ENCODE assay signal across 26 cellular contexts in the genomic region with DNA sequence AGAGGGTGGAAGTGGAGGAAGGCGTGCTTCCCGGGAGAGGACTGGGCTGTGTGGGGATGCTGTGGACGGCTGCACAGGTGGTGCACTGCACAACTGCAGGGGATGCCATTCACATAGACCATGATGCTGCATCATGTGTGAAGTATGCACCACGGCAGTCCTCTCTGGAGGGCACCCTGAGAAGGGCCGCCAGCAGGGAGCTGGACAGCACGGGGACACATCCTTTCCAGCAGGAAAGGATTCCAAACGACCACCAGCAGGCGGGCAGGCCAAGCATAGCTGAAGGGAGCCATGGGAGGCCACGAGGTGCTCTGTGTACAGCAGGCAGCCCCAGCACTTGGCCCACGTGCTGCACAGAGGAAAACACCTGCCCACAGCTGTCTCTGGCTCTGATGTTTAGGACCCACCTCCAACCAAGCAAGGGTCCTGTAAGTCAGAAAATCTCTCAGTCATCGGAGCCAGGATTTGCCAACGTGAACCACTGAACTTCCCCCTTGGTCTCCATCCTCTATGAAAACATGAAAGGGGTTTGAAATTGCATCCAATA.
"Had no signal": no experiment of that assay in that cellular context is flagged by ENCODE, and none has a peak within 500 bp of the region (broad histone marks: within the 10 kb centered on the region; RNA-seq: fewer than 3 reads in every experiment).

No MANE protein-coding gene starts in this region.

- H3K36me3 Mint-ChIP-seq: activated CD8-positive, alpha-beta memory T cell treated with anti-CD3 and anti-CD28 coated beads, Interleukin-2, amount 10 ng/mL, durations not matched to agents 7 days and 5 days; activated naive CD4-positive, alpha-beta T cell treated with anti-CD3 and anti-CD28 coated beads, Interleukin-2, amount 50 U/mL, for 72 hours had no signal

- H3K4me1 Mint-ChIP-seq: activated CD4-positive, alpha-beta T cell treated with anti-CD3 and anti-CD28 coated beads, Interleukin-2, amount 10 ng/mL, durations not matched to agents 24 days and 14 days; activated CD8-positive, alpha-beta memory T cell treated with anti-CD3 and anti-CD28 coated beads, Interleukin-2, amount 10 ng/mL, durations not matched to agents 7 days and 5 days had no signal

- H3K4me3 Mint-ChIP-seq: activated CD4-positive, alpha-beta T cell treated with anti-CD3 and anti-CD28 coated beads, Interleukin-2, amount 10 ng/mL, durations not matched to agents 24 days and 14 days; activated CD8-positive, alpha-beta memory T cell treated with anti-CD3 and anti-CD28 coated beads, Interleukin-2, amount 10 ng/mL, durations not matched to agents 7 days and 5 days; activated CD8-positive, alpha-beta T cell treated with anti-CD3 and anti-CD28 coated beads for 36 hours; central memory CD8-positive, alpha-beta T cell; nephron progenitor cell; stimulated activated naive CD8-positive, alpha-beta T cell treated with anti-CD3 and anti-CD28 coated beads, Interleukin-15, Interleukin-2, amounts not matched to agents 100 ng/mL and 50 ng/mL, for 24 hours; T-helper 2 cell treated with Interferon-gamma antibody and Interleukin-4, amounts not matched to agents 5 μg/mL and 100 μg/mL, for 36 hours had no signal

- H3K36me3 ChIP-seq: brain microvascular endothelial cell, colonic mucosa, heart left ventricle, thyroid gland had no signal

- ATAC-seq: activated CD4-positive, CD25-positive, alpha-beta regulatory T cell treated with anti-CD3 and anti-CD28 coated beads, Interleukin-2, amount 50 U/mL, for 24 hours; activated CD8-positive, alpha-beta memory T cell treated with anti-CD3 and anti-CD28 coated beads, Interleukin-2, amount 10 ng/mL, durations not matched to agents 7 days and 5 days; activated CD8-positive, alpha-beta T cell treated with anti-CD3 and anti-CD28 coated beads for 36 hours; left cardiac atrium; mucosa of descending colon; sciatic nerve had no signal

- H3K27ac ChIP-seq: brain microvascular endothelial cell, colonic mucosa, dorsolateral prefrontal cortex, epithelial cell of prostate, heart left ventricle, thyroid gland, VCaP had no signal

- H3K27ac Mint-ChIP-seq: activated CD4-positive, alpha-beta T cell treated with anti-CD3 and anti-CD28 coated beads, Interleukin-2, amount 10 ng/mL, durations not matched to agents 24 days and 14 days; activated CD8-positive, alpha-beta memory T cell treated with anti-CD3 and anti-CD28 coated beads, Interleukin-2, amount 10 ng/mL, durations not matched to agents 7 days and 5 days; activated CD8-positive, alpha-beta T cell treated with anti-CD3 and anti-CD28 coated beads for 36 hours; activated naive CD4-positive, alpha-beta T cell treated with anti-CD3 and anti-CD28 coated beads, Interleukin-2, amount 50 U/mL, for 72 hours; nephron progenitor cell; stimulated activated naive CD8-positive, alpha-beta T cell treated with anti-CD3 and anti-CD28 coated beads, Interleukin-15, Interleukin-2, amounts not matched to agents 100 ng/mL and 50 ng/mL, for 24 hours; T-helper 2 cell treated with Interferon-gamma antibody and Interleukin-4, amounts not matched to agents 5 μg/mL and 100 μg/mL, for 36 hours had no signal

- H3K4me1 ChIP-seq: colonic mucosa, thyroid gland had no signal

- H3K9me3 ChIP-seq: colonic mucosa, heart left ventricle, mucosa of descending colon, thyroid gland had no signal

- H3K27me3 ChIP-seq: brain microvascular endothelial cell, colonic mucosa, heart left ventricle, thyroid gland had no signal

- DNase-seq: activated CD4-positive, alpha-beta T cell treated with anti-CD3 and anti-CD28 coated beads, Interleukin-2, amount 10 ng/mL, durations not matched to agents 24 days and 14 days; activated CD8-positive, alpha-beta memory T cell treated with anti-CD3 and anti-CD28 coated beads, Interleukin-2, amount 10 ng/mL, durations not matched to agents 7 days and 5 days; activated CD8-positive, alpha-beta T cell treated with anti-CD3 and anti-CD28 coated beads for 36 hours; activated effector memory CD4-positive, alpha-beta T cell treated with anti-CD3 and anti-CD28 coated beads, Interleukin-2, amount 50 U/mL, for 16 hours; activated T-cell treated with anti-CD3 and anti-CD28 coated beads for 4 hours; aorta; brain microvascular endothelial cell; colonic mucosa; dorsolateral prefrontal cortex; heart left ventricle; islet precursor cell; left cardiac atrium; mesenchymal stem cell; mucosa of descending colon; nephron progenitor cell; stimulated activated CD4-positive, alpha-beta T cell treated with anti-CD3 and anti-CD28 coated beads, Interleukin-4, amount 100 ng/mL, for 24 hours; substantia nigra; thyroid gland had no signal

- H3K9me3 Mint-ChIP-seq: activated CD4-positive, alpha-beta T cell treated with anti-CD3 and anti-CD28 coated beads, Interleukin-2, amount 10 ng/mL, durations not matched to agents 24 days and 14 days; activated CD8-positive, alpha-beta T cell treated with anti-CD3 and anti-CD28 coated beads for 36 hours; activated naive CD4-positive, alpha-beta T cell treated with anti-CD3 and anti-CD28 coated beads, Interleukin-2, amount 50 U/mL, for 72 hours; central memory CD8-positive, alpha-beta T cell; stimulated activated naive CD8-positive, alpha-beta T cell treated with anti-CD3 and anti-CD28 coated beads, Interleukin-15, Interleukin-2, amounts not matched to agents 100 ng/mL and 50 ng/mL, for 24 hours; T-helper 2 cell treated with Interferon-gamma antibody and Interleukin-4, amounts not matched to agents 5 μg/mL and 100 μg/mL, for 36 hours had no signal

- H3K27me3 Mint-ChIP-seq: activated CD8-positive, alpha-beta T cell treated with anti-CD3 and anti-CD28 coated beads for 36 hours; central memory CD8-positive, alpha-beta T cell; stimulated activated naive CD8-positive, alpha-beta T cell treated with anti-CD3 and anti-CD28 coated beads, Interleukin-15, Interleukin-2, amounts not matched to agents 100 ng/mL and 50 ng/mL, for 24 hours had no signal

- H3K4me3 ChIP-seq: colonic mucosa, dorsolateral prefrontal cortex, heart left ventricle, mucosa of descending colon, thyroid gland had no signal
